ENCODE assay signal across 1 cellular context in the genomic region with DNA sequence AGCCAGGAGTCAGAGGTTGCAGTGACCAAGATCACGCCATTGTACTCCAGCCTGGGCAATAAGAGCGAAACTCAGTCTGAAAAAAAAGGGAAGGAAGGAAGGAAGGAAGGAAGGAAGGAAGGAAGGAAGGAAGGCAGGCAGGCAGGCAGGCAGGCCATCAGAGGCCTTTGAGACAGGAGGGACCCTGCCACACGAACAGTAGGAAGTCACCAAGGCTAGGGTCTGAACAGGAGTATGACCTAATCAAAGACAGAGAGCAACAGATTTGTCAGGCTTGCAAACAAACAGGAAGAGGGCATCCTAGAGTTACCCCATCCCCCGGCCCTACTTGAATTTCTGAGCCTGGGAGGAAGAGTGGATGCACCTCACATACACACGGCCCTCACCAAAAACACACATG.
TF ChIP-seq lines count a peak whose summit lies in the region.

No MANE protein-coding gene starts in this region.

TF ChIP-seq in HEK293, 187 proteins besides CTCF, POLR2A, EP300 and RAD21 (continued from another document):
- TF ChIP-seq, protein P1, sequence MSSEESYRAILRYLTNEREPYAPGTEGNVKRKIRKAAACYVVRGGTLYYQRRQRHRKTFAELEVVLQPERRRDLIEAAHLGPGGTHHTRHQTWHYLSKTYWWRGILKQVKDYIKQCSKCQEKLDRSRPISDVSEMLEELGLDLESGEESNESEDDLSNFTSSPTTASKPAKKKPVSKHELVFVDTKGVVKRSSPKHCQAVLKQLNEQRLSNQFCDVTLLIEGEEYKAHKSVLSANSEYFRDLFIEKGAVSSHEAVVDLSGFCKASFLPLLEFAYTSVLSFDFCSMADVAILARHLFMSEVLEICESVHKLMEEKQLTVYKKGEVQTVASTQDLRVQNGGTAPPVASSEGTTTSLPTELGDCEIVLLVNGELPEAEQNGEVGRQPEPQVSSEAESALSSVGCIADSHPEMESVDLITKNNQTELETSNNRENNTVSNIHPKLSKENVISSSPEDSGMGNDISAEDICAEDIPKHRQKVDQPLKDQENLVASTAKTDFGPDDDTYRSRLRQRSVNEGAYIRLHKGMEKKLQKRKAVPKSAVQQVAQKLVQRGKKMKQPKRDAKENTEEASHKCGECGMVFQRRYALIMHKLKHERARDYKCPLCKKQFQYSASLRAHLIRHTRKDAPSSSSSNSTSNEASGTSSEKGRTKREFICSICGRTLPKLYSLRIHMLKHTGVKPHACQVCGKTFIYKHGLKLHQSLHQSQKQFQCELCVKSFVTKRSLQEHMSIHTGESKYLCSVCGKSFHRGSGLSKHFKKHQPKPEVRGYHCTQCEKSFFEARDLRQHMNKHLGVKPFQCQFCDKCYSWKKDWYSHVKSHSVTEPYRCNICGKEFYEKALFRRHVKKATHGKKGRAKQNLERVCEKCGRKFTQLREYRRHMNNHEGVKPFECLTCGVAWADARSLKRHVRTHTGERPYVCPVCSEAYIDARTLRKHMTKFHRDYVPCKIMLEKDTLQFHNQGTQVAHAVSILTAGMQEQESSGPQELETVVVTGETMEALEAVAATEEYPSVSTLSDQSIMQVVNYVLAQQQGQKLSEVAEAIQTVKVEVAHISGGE (tag by site-specific recombination; conservative IDR thresholded peaks at IDR 0.05; ENCODE audit: low read depth) = no peak
- TF ChIP-seq ZNF335 (tag by site-specific recombination; conservative IDR thresholded peaks at IDR 0.05) (peak; percentile 59), ZNF175 (tag by site-specific recombination; IDR thresholded peaks at IDR 0.05) (no peak), ZNF311 (tag by site-specific recombination; IDR thresholded peaks at IDR 0.05; ENCODE audit: borderline replicate concordance) (no peak), ZNF701 (tag by site-specific recombination; IDR thresholded peaks at IDR 0.05) (no peak), ZNF501 (tag by site-specific recombination; IDR thresholded peaks at IDR 0.05) (no peak), ZNF777 (tag by site-specific recombination; IDR thresholded peaks at IDR 0.05; ENCODE audit: borderline replicate concordance) (no peak), ZNF654 (tag by site-specific recombination; IDR thresholded peaks at IDR 0.05; ENCODE audit: low read depth) (no peak), KLF8 (tag by site-specific recombination; IDR thresholded peaks at IDR 0.05) (no peak), GLI2 (tag by site-specific recombination; IDR thresholded peaks at IDR 0.05; ENCODE audit: borderline replicate concordance, low read depth) (no peak), ZNF366 (tag by site-specific recombination; conservative IDR thresholded peaks at IDR 0.05) (peak; percentile 83), ZFP3 (tag by site-specific recombination; IDR thresholded peaks at IDR 0.05; ENCODE audit: low read depth) (no peak), IKZF3 (tag by site-specific recombination; IDR thresholded peaks at IDR 0.05) (no peak), RBAK (tag by site-specific recombination; IDR thresholded peaks at IDR 0.05) (no peak)
